In the genomic region with DNA sequence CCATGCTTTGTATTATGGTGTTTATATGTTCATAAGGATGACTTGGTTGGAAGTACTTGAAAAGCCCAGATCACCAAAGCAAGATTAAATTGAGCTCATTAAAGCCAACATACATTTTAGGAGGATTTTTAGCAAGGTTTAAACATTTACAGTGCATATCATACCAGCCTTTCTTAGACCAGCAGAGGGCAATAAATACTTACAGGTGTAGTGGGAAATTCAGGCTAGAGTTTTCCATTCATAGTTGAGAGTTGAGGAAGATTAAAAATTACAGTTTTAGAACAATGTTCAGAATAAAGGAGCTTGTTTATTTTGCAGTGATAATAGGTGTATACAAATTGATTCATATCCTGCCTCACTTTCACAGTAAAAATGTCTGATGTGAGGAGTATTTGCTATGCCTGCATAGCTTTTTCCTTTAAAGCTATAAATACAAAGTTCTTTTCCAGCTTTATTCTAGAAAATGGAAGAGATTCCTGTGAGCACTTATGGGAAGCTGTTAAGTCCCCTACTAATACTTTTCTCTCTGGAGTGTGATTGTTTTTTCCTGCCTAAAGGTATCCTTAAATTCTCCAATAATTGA, we compare ENCODE assay signal across 8 cellular contexts. TPM values are rescaled to one million over a fixed set of nuclear protein-coding genes. Genes with fewer than 3 reads are reported as not detected.
DNase-seq lines count a peak whose midpoint lies in the region; ATAC-seq and TF ChIP-seq lines count a peak whose summit lies in the region.

No MANE protein-coding gene starts in this region.

- H3K4me3 Mint-ChIP-seq in activated CD4-positive, alpha-beta memory T cell treated with anti-CD3 and anti-CD28 coated beads for 36 hours = no peak overlapping the region
- H3K4me3 Mint-ChIP-seq in activated CD4-positive, alpha-beta memory T cell treated with anti-CD3 and anti-CD28 coated beads, Interleukin-2, amount 10 ng/mL, durations not matched to agents 7 days and 5 days = no peak overlapping the region
- no peak overlapping the region for H3K4me3 Mint-ChIP-seq in chondrocyte (ENCODE audit: unreplicated experiment)

- POLR2A ChIA-PET in activated CD4-positive, alpha-beta memory T cell treated with anti-CD3 and anti-CD28 coated beads for 36 hours (lab: Charles Lee) = interaction anchor here (1.0 to 1.2 kb wide), 2 partner anchors 10 to 273 kb away, joined by 4 read pairs; no protein-coding TSS in a partner anchor
- POLR2A ChIA-PET in activated CD4-positive, alpha-beta memory T cell treated with anti-CD3 and anti-CD28 coated beads, Interleukin-2, amount 10 ng/mL, durations not matched to agents 7 days and 5 days (lab: Charles Lee) = interaction anchor here (0.9 to 2.7 kb wide), 6 partner anchors 35 to 298 kb away, joined by 3 to 19 read pairs (median 4); partner anchors contain the start of genes DTL, INTS7 and PPP2R5A

- peak; percentile 93 for TF ChIP-seq CTCF in chondrocyte (IDR thresholded peaks at IDR 0.05)
- peak; percentile 72 to 84 (median 77) for TF ChIP-seq CTCF in right lobe of liver (IDR thresholded peaks at IDR 0.05)

- H3K36me3 Mint-ChIP-seq in activated CD4-positive, alpha-beta memory T cell treated with anti-CD3 and anti-CD28 coated beads for 36 hours = peaks cover 71% of the 10 kb centered on the region
- peaks cover 72% of the 10 kb centered on the region for H3K36me3 Mint-ChIP-seq in activated CD4-positive, alpha-beta memory T cell treated with anti-CD3 and anti-CD28 coated beads, Interleukin-2, amount 10 ng/mL, durations not matched to agents 7 days and 5 days (ENCODE audit: low read depth)
- no peaks in the 10 kb centered on the region for H3K36me3 Mint-ChIP-seq in chondrocyte (ENCODE audit: low read depth)

- no peaks in the 10 kb centered on the region for H3K4me1 ChIP-seq in right lobe of liver

- DNase-seq in activated CD4-positive, alpha-beta memory T cell treated with anti-CD3 and anti-CD28 coated beads for 36 hours = no peak
- no peak for DNase-seq in activated CD4-positive, alpha-beta memory T cell treated with anti-CD3 and anti-CD28 coated beads, Interleukin-2, amount 10 ng/mL, durations not matched to agents 7 days and 5 days
- DNase-seq in NCI-H2227 (lab: John Stamatoyannopoulos, UW; ENCODE audit: unreplicated experiment) = peak; percentile 16
- no peak for DNase-seq in chondrocyte (ENCODE audit: low spot score)
- no peak for DNase-seq in right lobe of liver
- no peak for DNase-seq in stimulated activated CD4-positive, alpha-beta T cell treated with anti-CD3 and anti-CD28 coated beads, Interleukin-4, amount 100 ng/mL, for 1 hour

- peak; percentile 86 to 94 (median 90) for ATAC-seq in right lobe of liver
- no peak for ATAC-seq in GM21717 (IDR thresholded peaks at IDR 0.05; ENCODE audit: unreplicated experiment)
- no peak for ATAC-seq in HG02884 (IDR thresholded peaks at IDR 0.05; ENCODE audit: unreplicated experiment)

- CTCF ChIA-PET in activated CD4-positive, alpha-beta memory T cell treated with anti-CD3 and anti-CD28 coated beads for 36 hours (lab: Charles Lee) = interaction anchor here (0.6 to 4.8 kb wide), 44 partner anchors 8 to 1045 kb away, joined by 3 to 111 read pairs (median 4); partner anchors contain the start of genes DTL and INTS7
- CTCF ChIA-PET in activated CD4-positive, alpha-beta memory T cell treated with anti-CD3 and anti-CD28 coated beads, Interleukin-2, amount 10 ng/mL, durations not matched to agents 7 days and 5 days (lab: Charles Lee) = interaction anchor here (0.6 to 5.3 kb wide), 41 partner anchors 8 to 594 kb away, joined by 3 to 81 read pairs (median 5); partner anchors contain the start of genes DTL, INTS7 and PPP2R5A

- no peak for TF ChIP-seq POLR2A in right lobe of liver (IDR thresholded peaks at IDR 0.05)

- no peaks in the 10 kb centered on the region for H3K4me1 Mint-ChIP-seq in activated CD4-positive, alpha-beta memory T cell treated with anti-CD3 and anti-CD28 coated beads for 36 hours (ENCODE audit: low read depth)
- no peaks in the 10 kb centered on the region for H3K4me1 Mint-ChIP-seq in activated CD4-positive, alpha-beta memory T cell treated with anti-CD3 and anti-CD28 coated beads, Interleukin-2, amount 10 ng/mL, durations not matched to agents 7 days and 5 days
- no peaks in the 10 kb centered on the region for H3K4me1 Mint-ChIP-seq in chondrocyte (ENCODE audit: low read depth)

- no peak overlapping the region for H3K4me3 ChIP-seq in right lobe of liver

- peak overlapping the region; percentile 32 for H3K27ac Mint-ChIP-seq in activated CD4-positive, alpha-beta memory T cell treated with anti-CD3 and anti-CD28 coated beads for 36 hours
- H3K27ac Mint-ChIP-seq in activated CD4-positive, alpha-beta memory T cell treated with anti-CD3 and anti-CD28 coated beads, Interleukin-2, amount 10 ng/mL, durations not matched to agents 7 days and 5 days = no peak overlapping the region
- H3K27ac Mint-ChIP-seq in chondrocyte (ENCODE audit: unreplicated experiment) = no peak overlapping the region

- no peaks in the 10 kb centered on the region for H3K9me3 ChIP-seq in right lobe of liver

- H3K27me3 ChIP-seq in right lobe of liver = no peaks in the 10 kb centered on the region

- H3K27me3 Mint-ChIP-seq in activated CD4-positive, alpha-beta memory T cell treated with anti-CD3 and anti-CD28 coated beads for 36 hours = no peaks in the 10 kb centered on the region
- no peaks in the 10 kb centered on the region for H3K27me3 Mint-ChIP-seq in activated CD4-positive, alpha-beta memory T cell treated with anti-CD3 and anti-CD28 coated beads, Interleukin-2, amount 10 ng/mL, durations not matched to agents 7 days and 5 days
- no peaks in the 10 kb centered on the region for H3K27me3 Mint-ChIP-seq in chondrocyte (ENCODE audit: low read depth)

- H3K27ac ChIP-seq in right lobe of liver = no peak overlapping the region

- no peaks in the 10 kb centered on the region for H3K9me3 Mint-ChIP-seq in activated CD4-positive, alpha-beta memory T cell treated with anti-CD3 and anti-CD28 coated beads for 36 hours
- no peaks in the 10 kb centered on the region for H3K9me3 Mint-ChIP-seq in activated CD4-positive, alpha-beta memory T cell treated with anti-CD3 and anti-CD28 coated beads, Interleukin-2, amount 10 ng/mL, durations not matched to agents 7 days and 5 days
- H3K9me3 Mint-ChIP-seq in chondrocyte (ENCODE audit: low read depth) = no peaks in the 10 kb centered on the region

- H3K36me3 ChIP-seq in right lobe of liver = no peaks in the 10 kb centered on the region

- intact Hi-C loops in activated CD4-positive, alpha-beta memory T cell treated with anti-CD3 and anti-CD28 coated beads for 36 hours (cut with micrococcal nuclease) = loop anchor here (2.0 to 5.0 kb wide), 2 partner anchors 220 to 246 kb away; no protein-coding TSS in a partner anchor
- intact Hi-C loops in right lobe of liver (cut with DNase I) = loop anchor here in 1 of 2 donors (5.0 to 10.0 kb wide), 2 partner anchors 304 to 386 kb away; no protein-coding TSS in a partner anchor

RNA-seq across cellular contexts. Expression of gene DTL, which starts 35.3 kb away (rescaled TPM):
- total RNA-seq in activated CD4-positive, alpha-beta memory T cell treated with anti-CD3 and anti-CD28 coated beads for 36 hours = 10 to 100 TPM; 82.2 to 88.2 TPM
- total RNA-seq in activated CD4-positive, alpha-beta memory T cell treated with anti-CD3 and anti-CD28 coated beads, Interleukin-2, amount 10 ng/mL, durations not matched to agents 7 days and 5 days = 10 to 100 TPM; 59.6 to 60.7 TPM
- 3.6 to 24.2 TPM (median 3.8 TPM) in 3 replicates for total RNA-seq in chondrocyte
- total RNA-seq in right lobe of liver = 10 to 100 TPM in 1 of 6 experiments, 1 to 10 TPM in 2, under 1 TPM in 3; 0.07 to 12.2 (median 0.94) TPM

RNA-seq across cellular contexts. Expression of gene INTS7, which starts 35.5 kb away (rescaled TPM):
- total RNA-seq in activated CD4-positive, alpha-beta memory T cell treated with anti-CD3 and anti-CD28 coated beads for 36 hours = 10 to 100 TPM; 19.3 to 19.6 TPM
- total RNA-seq in activated CD4-positive, alpha-beta memory T cell treated with anti-CD3 and anti-CD28 coated beads, Interleukin-2, amount 10 ng/mL, durations not matched to agents 7 days and 5 days = 10 to 100 TPM; 28.4 to 28.8 TPM
- total RNA-seq in chondrocyte (14.5 to 18.6 TPM (median 17.8 TPM) in 3 replicates), right lobe of liver (10 to 100 TPM in 2 of 6 experiments, 1 to 10 TPM in 4; 5.9 to 14.2 (median 9.6) TPM)

Comparison
In these comparisons a context has a peak if more than half of its experiments do, and no peak if none do; other contexts are left out.
1. ATAC-seq: peak in right lobe of liver (4 of 4); none in GM21717 (single experiment) and HG02884 (single experiment).